1 cellular context compared by ENCODE assay signal in genomic region chr13:106514928-106515634, GRCh38.
TF ChIP-seq lines count a peak whose summit lies in the region.

No MANE protein-coding gene starts in this region.

TF ChIP-seq in IMR-90, 13 proteins besides CTCF, POLR2A, EP300 and RAD21 (continued from another document):
- TF ChIP-seq FOS (IDR thresholded peaks at IDR 0.05; ENCODE audit: low read depth, low read length) (no peak), RFX5 (IDR thresholded peaks at IDR 0.05; ENCODE audit: low read depth, low read length) (no peak), CEBPB (IDR thresholded peaks at IDR 0.05; ENCODE audit: low read depth, low read length) (no peak), NFE2L2 (IDR thresholded peaks at IDR 0.05; ENCODE audit: low read depth, low read length) (no peak), MXI1 (IDR thresholded peaks at IDR 0.05; ENCODE audit: borderline replicate concordance, low read depth, low read length) (no peak), MAFK (IDR thresholded peaks at IDR 0.05; ENCODE audit: low read depth, low read length) (no peak), RCOR1 (IDR thresholded peaks at IDR 0.05; ENCODE audit: insufficient replicate concordance, low read length) (no peak), MAZ (IDR thresholded peaks at IDR 0.05; ENCODE audit: borderline replicate concordance, low read depth, low read length) (no peak), SMC3 (IDR thresholded peaks at IDR 0.05; ENCODE audit: low read depth, low read length) (no peak)
- TF ChIP-seq, protein P1, sequence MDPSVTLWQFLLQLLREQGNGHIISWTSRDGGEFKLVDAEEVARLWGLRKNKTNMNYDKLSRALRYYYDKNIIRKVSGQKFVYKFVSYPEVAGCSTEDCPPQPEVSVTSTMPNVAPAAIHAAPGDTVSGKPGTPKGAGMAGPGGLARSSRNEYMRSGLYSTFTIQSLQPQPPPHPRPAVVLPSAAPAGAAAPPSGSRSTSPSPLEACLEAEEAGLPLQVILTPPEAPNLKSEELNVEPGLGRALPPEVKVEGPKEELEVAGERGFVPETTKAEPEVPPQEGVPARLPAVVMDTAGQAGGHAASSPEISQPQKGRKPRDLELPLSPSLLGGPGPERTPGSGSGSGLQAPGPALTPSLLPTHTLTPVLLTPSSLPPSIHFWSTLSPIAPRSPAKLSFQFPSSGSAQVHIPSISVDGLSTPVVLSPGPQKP (IDR thresholded peaks at IDR 0.05; ENCODE audit: borderline replicate concordance, low read depth, low read length) = no peak
- TF ChIP-seq, protein P2, sequence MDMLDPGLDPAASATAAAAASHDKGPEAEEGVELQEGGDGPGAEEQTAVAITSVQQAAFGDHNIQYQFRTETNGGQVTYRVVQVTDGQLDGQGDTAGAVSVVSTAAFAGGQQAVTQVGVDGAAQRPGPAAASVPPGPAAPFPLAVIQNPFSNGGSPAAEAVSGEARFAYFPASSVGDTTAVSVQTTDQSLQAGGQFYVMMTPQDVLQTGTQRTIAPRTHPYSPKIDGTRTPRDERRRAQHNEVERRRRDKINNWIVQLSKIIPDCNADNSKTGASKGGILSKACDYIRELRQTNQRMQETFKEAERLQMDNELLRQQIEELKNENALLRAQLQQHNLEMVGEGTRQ (IDR thresholded peaks at IDR 0.05; ENCODE audit: low read depth, low read length) = no peak
